ENCODE assay signal across 25 cellular contexts in genomic region chr11:2472428-2473186, GRCh38. TPM values are rescaled to one million over a fixed set of nuclear protein-coding genes. Genes with fewer than 3 reads are reported as not detected.
"Had no signal": no experiment of that assay in that cellular context is flagged by ENCODE, and none has a peak within 500 bp of the region (broad histone marks: within the 10 kb centered on the region; RNA-seq: fewer than 3 reads in every experiment).

No MANE protein-coding gene starts in this region.

- H3K27ac Mint-ChIP-seq: activated CD4-positive, alpha-beta T cell treated with anti-CD3 and anti-CD28 coated beads, Interleukin-2, amount 10 ng/mL, durations not matched to agents 24 days and 14 days; activated naive CD8-positive, alpha-beta T cell treated with anti-CD3 and anti-CD28 coated beads for 36 hours; activated T-helper 1 cell treated with anti-CD3 and anti-CD28 coated beads, Interleukin-12 subunit alpha, Interleukin-12 subunit beta, Interleukin-2, Interleukin-4 antibody, amounts not matched to agents 30 ng/mL and 10 ng/mL and 1 ng/mL, durations not matched to agents 14 hours and 24 hours and 36 hours; stimulated activated naive B cell treated with anti-CD40 and anti-IgM and Interleukin-4, amounts not matched to agents 10 μg/mL and 1 μg/mL and 100 μg/mL, for 72 hours had no signal

- DNase-seq: activated CD4-positive, alpha-beta T cell treated with anti-CD3 and anti-CD28 coated beads, Interleukin-2, amount 10 ng/mL, durations not matched to agents 24 days and 14 days; activated CD4-positive, CD25-positive, alpha-beta regulatory T cell; activated naive CD4-positive, alpha-beta T cell; activated naive CD8-positive, alpha-beta T cell treated with anti-CD3 and anti-CD28 coated beads for 36 hours; activated T-cell treated with anti-CD3 and anti-CD28 coated beads for 4 hours; amygdala; body of pancreas; dermis blood vessel endothelial cell; effector memory CD4-positive, alpha-beta T cell; esophagus squamous epithelium; heart right ventricle; immature natural killer cell; mesenchymal stem cell; mucosa of descending colon; naive B cell; stimulated activated naive B cell treated with anti-CD40 and anti-IgM and Interleukin-4, amounts not matched to agents 10 μg/mL and 1 μg/mL and 100 μg/mL, for 72 hours; substantia nigra; T1000 had no signal

- H3K36me3 ChIP-seq: esophagus squamous epithelium, heart right ventricle, tibial nerve had no signal

- H3K27me3 Mint-ChIP-seq: activated naive CD8-positive, alpha-beta T cell treated with anti-CD3 and anti-CD28 coated beads for 36 hours had no signal

- H3K4me1 Mint-ChIP-seq: neural crest cell had no signal

- H3K9me3 ChIP-seq: body of pancreas, esophagus squamous epithelium, heart right ventricle, mucosa of descending colon, tibial nerve had no signal

- H3K4me3 Mint-ChIP-seq: activated CD4-positive, alpha-beta T cell treated with anti-CD3 and anti-CD28 coated beads, Interleukin-2, amount 10 ng/mL, durations not matched to agents 24 days and 14 days; activated naive CD8-positive, alpha-beta T cell treated with anti-CD3 and anti-CD28 coated beads for 36 hours; activated T-helper 1 cell treated with anti-CD3 and anti-CD28 coated beads, Interleukin-12 subunit alpha, Interleukin-12 subunit beta, Interleukin-2, Interleukin-4 antibody, amounts not matched to agents 30 ng/mL and 10 ng/mL and 1 ng/mL, durations not matched to agents 14 hours and 24 hours and 36 hours; immature natural killer cell; neural crest cell; stimulated activated naive B cell treated with anti-CD40 and anti-IgM and Interleukin-4, amounts not matched to agents 10 μg/mL and 1 μg/mL and 100 μg/mL, for 72 hours had no signal

- H3K9ac ChIP-seq: parathyroid adenoma had no signal

- ATAC-seq: body of pancreas; mucosa of descending colon; stimulated activated naive B cell treated with anti-CD40 and anti-IgM and Interleukin-4, amounts not matched to agents 10 μg/mL and 1 μg/mL and 100 μg/mL, for 72 hours had no signal

- H3K27me3 ChIP-seq: body of pancreas, heart right ventricle had no signal

- H3K36me3 Mint-ChIP-seq: immature natural killer cell had no signal

- H3K4me1 ChIP-seq: parathyroid adenoma, tibial nerve had no signal

- H3K4me3 ChIP-seq: body of pancreas, esophagus squamous epithelium, heart right ventricle, mucosa of descending colon, tibial nerve had no signal

- H2AFZ ChIP-seq: parathyroid adenoma had no signal

- H3K27ac ChIP-seq: body of pancreas, esophagus squamous epithelium, parathyroid adenoma, tibial nerve had no signal

- H3K9me3 Mint-ChIP-seq: activated CD4-positive, alpha-beta T cell treated with anti-CD3 and anti-CD28 coated beads, Interleukin-2, amount 10 ng/mL, durations not matched to agents 24 days and 14 days; activated naive CD8-positive, alpha-beta T cell treated with anti-CD3 and anti-CD28 coated beads for 36 hours; immature natural killer cell had no signal

RNA-seq across cellular contexts. Expression of gene TRPM5, which starts 28.3 kb away (rescaled TPM):
- total RNA-seq: activated CD4-positive, alpha-beta T cell treated with anti-CD3 and anti-CD28 coated beads, Interleukin-2, amount 10 ng/mL, durations not matched to agents 24 days and 14 days; activated naive CD8-positive, alpha-beta T cell treated with anti-CD3 and anti-CD28 coated beads for 36 hours; activated T-helper 1 cell treated with anti-CD3 and anti-CD28 coated beads, Interleukin-12 subunit alpha, Interleukin-12 subunit beta, Interleukin-2, Interleukin-4 antibody, amounts not matched to agents 30 ng/mL and 10 ng/mL and 1 ng/mL, durations not matched to agents 14 hours and 24 hours and 36 hours; cardiac septum; dermis blood vessel endothelial cell; endothelial cell of umbilical vein; esophagus squamous epithelium; heart right ventricle; lower leg skin; tibial nerve had no signal
- polyA plus RNA-seq: endothelial cell of umbilical vein, heart right ventricle, immature natural killer cell had no signal
